Comparison of ENCODE assay signal across 11 cellular contexts in the genomic region with DNA sequence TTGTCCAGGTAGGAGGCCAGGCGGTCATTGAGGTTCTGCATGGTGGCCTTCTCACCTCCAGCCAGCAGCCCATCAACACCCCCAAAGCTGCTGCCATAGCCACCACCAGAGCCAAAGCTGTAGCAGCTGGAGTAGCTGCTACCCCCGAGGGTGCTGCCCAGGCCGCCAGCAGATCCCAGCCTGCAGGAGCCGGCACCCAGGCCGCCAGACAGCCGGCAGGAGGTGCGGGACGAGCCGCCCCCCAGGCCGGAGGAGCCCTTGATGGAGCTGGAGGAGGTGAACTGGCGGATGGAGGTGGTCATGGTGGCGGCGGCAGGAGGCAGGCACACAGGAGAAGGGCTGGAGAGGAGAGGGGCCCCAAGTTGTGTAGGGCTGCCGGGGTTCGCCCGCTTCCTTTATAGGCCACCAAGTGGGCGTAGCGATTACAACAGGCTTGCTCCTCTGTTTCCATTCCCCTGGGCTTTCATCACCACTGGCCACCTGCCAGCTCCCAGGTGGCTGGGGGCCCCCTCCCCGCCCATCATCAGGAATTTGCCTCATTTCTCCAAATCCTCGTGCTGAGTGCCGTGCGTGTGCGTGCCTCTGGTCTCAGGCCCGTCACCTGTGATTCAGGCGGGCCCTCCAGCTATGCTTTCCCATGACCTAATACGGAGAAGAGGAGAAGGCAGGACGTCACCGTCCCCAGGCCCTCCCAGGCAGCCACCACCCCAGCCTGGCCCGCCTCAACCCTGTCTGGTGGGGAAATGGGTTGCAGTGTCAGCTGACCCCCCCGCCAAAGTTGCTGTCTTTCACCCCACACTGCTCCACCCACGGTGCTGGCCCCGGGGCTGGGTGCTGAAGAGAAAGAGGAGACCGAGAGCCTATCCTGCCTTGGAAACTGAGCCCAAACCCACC. TPM values are rescaled to one million over a fixed set of nuclear protein-coding genes. Genes with fewer than 3 reads are reported as not detected.
DNase-seq lines count a peak whose midpoint lies in the region; ATAC-seq and TF ChIP-seq lines count a peak whose summit lies in the region.
"Had no signal": no experiment of that assay in that cellular context is flagged by ENCODE, and none has a peak within 500 bp of the region (broad histone marks: within the 10 kb centered on the region; RNA-seq: fewer than 3 reads in every experiment).

A gene (minus strand): TSS at position 368 of the 894 bp plus-strand sequence. CDS start 66 bp downstream, at position 302.

- no peak within 1 kb of the TSS for H3K4me2 ChIP-seq in PC-3 (ENCODE audit: low read length)

- H3F3A ChIP-seq in PC-3 (ENCODE audit: low read length, unreplicated experiment) = no peaks in the 10 kb centered on the region

- DNase-seq in ELF-1 (ENCODE audit: low read depth, low spot score) (peak; percentile 60), PC-3 (peak; percentile 46), sigmoid colon (peak; percentile 56), NCI-H2029 treated with DMSO at 0.1 percent for 48 hours (lab: John Stamatoyannopoulos, UW) (no peak)
- no peak for DNase-seq in stimulated activated CD4-positive, alpha-beta T cell treated with anti-CD3 and anti-CD28 coated beads, Interleukin-2, amount 100 ng/mL, for 24 hours
- DNase-seq: left ventricle myocardium inferior, NCI-H774, T1000 had no signal

- no peaks in the 10 kb centered on the region for H3K9me2 ChIP-seq in PC-3 (replicated peaks; ENCODE audit: low read length)

- POLR2A ChIA-PET in PC-3 (lab: Charles Lee; ENCODE audit: unreplicated experiment) = no interaction called here

- H3K4me3 ChIP-seq in PC-3 (ENCODE audit: low read length) (no peak within 1 kb of the TSS), sigmoid colon (no peak within 1 kb of the TSS)
- H3K4me3 ChIP-seq: left ventricle myocardium inferior had no signal

- TF ChIP-seq CTCF in PC-3 (conservative IDR thresholded peaks at IDR 0.05; ENCODE audit: low read depth, low read length) (no peak), sigmoid colon (IDR thresholded peaks at IDR 0.05) (no peak)

- TF ChIP-seq EP300 in sigmoid colon (IDR thresholded peaks at IDR 0.05) = no peak

- no peaks in the 10 kb centered on the region for H3K36me3 ChIP-seq in PC-3 (ENCODE audit: low read depth, low read length)
- no peaks in the 10 kb centered on the region for H3K36me3 ChIP-seq in sigmoid colon
- H3K36me3 ChIP-seq: left ventricle myocardium inferior had no signal

- H3K27ac ChIP-seq in PC-3 (ENCODE audit: low read length) (peak within 1 kb of the TSS; percentile 77), sigmoid colon (no peak within 1 kb of the TSS)
- H3K27ac ChIP-seq: left ventricle myocardium inferior had no signal

- H3K9me3 ChIP-seq in PC-3 (ENCODE audit: low read length) (no peaks in the 10 kb centered on the region), sigmoid colon (no peaks in the 10 kb centered on the region)
- H3K9me3 ChIP-seq: left ventricle myocardium inferior had no signal

- intact Hi-C loops in PC-3 (cut with micrococcal nuclease) = no loop called here
- intact Hi-C loops in sigmoid colon (cut with DNase I) = no loop called here

- H2AFZ ChIP-seq in PC-3 (ENCODE audit: low read length) = no peak within 1 kb of the TSS

- no peak for ATAC-seq in PC-3
- ATAC-seq in esophagus mucosa = peak; percentile 65
- ATAC-seq in GM19467 (IDR thresholded peaks at IDR 0.05; ENCODE audit: unreplicated experiment) = no peak
- no peak for ATAC-seq in HG03432 (IDR thresholded peaks at IDR 0.05; ENCODE audit: unreplicated experiment)

- no peaks in the 10 kb centered on the region for H4K20me1 ChIP-seq in PC-3 (ENCODE audit: low read length)

- H3K27me3 ChIP-seq in PC-3 (ENCODE audit: low read length) (no peaks in the 10 kb centered on the region), sigmoid colon (peaks cover 0 to 3% (median 0%) of the 10 kb centered on the region in 3 donors)

- peak within 1 kb of the TSS; percentile 62 for H3K9ac ChIP-seq in PC-3 (ENCODE audit: low read length)

- no peaks in the 10 kb centered on the region for H3K79me2 ChIP-seq in PC-3 (ENCODE audit: low read length)

- no peak for TF ChIP-seq POLR2A in sigmoid colon (IDR thresholded peaks at IDR 0.05)

- 52 to 74% methylated on average over 32 to 33 of the region's 33 CpGs for WGBS in sigmoid colon, 2 donors

- BruUV-seq in PC-3 (replicated peaks; lab: Mats Ljungman, UMichigan) = no TSS peak

- peaks cover 14% of the 10 kb centered on the region; the same call in 1 of the 2 replicates for H3K4me1 ChIP-seq in PC-3 (ENCODE audit: insufficient read depth, low read length)
- H3K4me1 ChIP-seq in sigmoid colon = no peaks in the 10 kb centered on the region

- CTCF ChIA-PET in PC-3 (lab: Charles Lee) = no interaction called here

RNA-seq across cellular contexts. Expression of the gene that starts here (rescaled TPM):
- total RNA-seq in PC-3 (2014; rRNA removed) (92.1 and 115 TPM in 2 replicates), esophagus mucosa (380 TPM), sigmoid colon (1 to 10 TPM in 2 of 4 donors, not detected in 2; 1.2 to 5.3 TPM)
- polyA plus RNA-seq in sigmoid colon = under 1 TPM in 1 of 3 donors, not detected in 2; 0.17 TPM
- total RNA-seq: left ventricle myocardium inferior had no signal

Comparison
In these comparisons a context has a peak if more than half of its experiments do, and no peak if none do; other contexts are left out.
1. RNA of the gene that starts here (total RNA-seq): 380 TPM in esophagus mucosa (single experiment) and 92.1 to 115 TPM in PC-3; 1.2 to 5.3 TPM in sigmoid colon; every median in the first group is over 10 times any median in the second.
2. DNase-seq: peak in ELF-1 (single experiment), PC-3 (single experiment) and sigmoid colon (single experiment); none in stimulated activated CD4-positive, alpha-beta T cell treated with anti-CD3 and anti-CD28 coated beads, Interleukin-2, amount 100 ng/mL, for 24 hours (0 of 2) and NCI-H2029 treated with DMSO at 0.1 percent for 48 hours (single experiment).